18 cellular contexts compared by ENCODE assay signal in the genomic region with DNA sequence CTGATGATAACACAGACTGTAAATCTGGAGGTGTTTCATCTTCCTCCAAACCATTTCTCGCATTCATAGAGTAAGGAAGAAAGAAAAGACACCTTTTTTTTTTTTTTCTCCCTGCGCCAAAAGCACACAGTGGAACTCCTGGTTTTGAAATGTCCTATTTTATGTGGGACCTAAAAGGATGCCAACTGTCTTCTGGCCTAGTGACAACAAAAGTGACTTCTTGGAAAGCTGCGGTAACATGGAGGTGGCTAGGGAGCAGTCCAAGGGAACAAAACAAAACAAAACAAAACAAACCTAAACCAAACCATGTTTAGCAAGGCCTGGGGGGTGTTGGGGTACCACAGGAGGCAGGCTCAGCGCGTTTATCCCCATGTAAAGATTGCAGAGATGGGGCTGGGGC.
A peak's percentile ranks its signal among the peaks of the same experiment; 100 is the strongest.
DNase-seq lines count a peak whose midpoint lies in the region; ATAC-seq and TF ChIP-seq lines count a peak whose summit lies in the region.
"Had no signal": no experiment of that assay in that cellular context is flagged by ENCODE, and none has a peak within 500 bp of the region (broad histone marks: within the 10 kb centered on the region; RNA-seq: fewer than 3 reads in every experiment).

No MANE protein-coding gene starts in this region.

- H3K27me3 ChIP-seq in neutrophil: no peaks in the 10 kb centered on the region

- no peaks in the 10 kb centered on the region for H3K9me3 ChIP-seq in neutrophil

- TF ChIP-seq CTCF in neutrophil (IDR thresholded peaks at IDR 0.05): no peak

- H3K4me3 ChIP-seq in neutrophil (ENCODE audit: low read depth in 1 of 2, low read length in 1 of 2): no peak overlapping the region

- no peaks in the 10 kb centered on the region for H3K36me3 ChIP-seq in neutrophil

- peak overlapping the region; percentile 77 for H3K27ac ChIP-seq in neutrophil
- H3K27ac ChIP-seq: epithelial cell of prostate had no signal

- H3K4me1 ChIP-seq in neutrophil (ENCODE audit: control insufficient read depth in 1 of 2, insufficient read depth in 1 of 2, low read depth in 1 of 2, low read length in 1 of 2): peaks cover 30 to 32% of the 10 kb centered on the region in 2 experiments

- intact Hi-C loops in Right ventricle myocardium superior (cut with DNase I): no loop called here

- ATAC-seq in Right ventricle myocardium superior (ENCODE audit: poor library complexity) (peak; percentile 75), HG02759 (IDR thresholded peaks at IDR 0.05; ENCODE audit: unreplicated experiment) (no peak)

- DNase-seq in AG08395 (ENCODE audit: low spot score) (peak; percentile 25), M059J (ENCODE audit: low read depth) (peak; percentile 32), Right ventricle myocardium superior (no peak), NCI-H1417 treated with DMSO at 0.1 percent for 48 hours (lab: John Stamatoyannopoulos, UW) (no peak), medulla oblongata (ENCODE audit: extremely low spot score) (no peak), GDM1 (lab: John Stamatoyannopoulos, UW) (no peak)
- DNase-seq: activated CD8-positive, alpha-beta memory T cell treated with anti-CD3 and anti-CD28 coated beads, Interleukin-2, amount 50 U/mL, for 4 hours; activated effector memory CD4-positive, alpha-beta T cell treated with Interleukin-2 at 50 U/mL for 16 hours; dermis blood vessel endothelial cell; DMS 273 treated with DMSO at 0.1 percent for 48 hours; foreskin melanocyte; IMR-90; NCI-H1694; stimulated activated CD4-positive, alpha-beta T cell treated with anti-CD3 and anti-CD28 coated beads, Interleukin-12 subunit alpha, Interleukin-12 subunit beta, amount 100 ng/mL, for 4 hours; T-helper 2 cell had no signal

Comparison
In these comparisons a context has a peak if more than half of its experiments do, and no peak if none do; other contexts are left out.
1. DNase-seq: peak in AG08395 (single experiment) and M059J (single experiment); none in Right ventricle myocardium superior (single experiment), NCI-H1417 treated with DMSO at 0.1 percent for 48 hours (single experiment), medulla oblongata (single experiment) and GDM1 (single experiment).